ENCODE assay signal across 8 cellular contexts in the genomic region with DNA sequence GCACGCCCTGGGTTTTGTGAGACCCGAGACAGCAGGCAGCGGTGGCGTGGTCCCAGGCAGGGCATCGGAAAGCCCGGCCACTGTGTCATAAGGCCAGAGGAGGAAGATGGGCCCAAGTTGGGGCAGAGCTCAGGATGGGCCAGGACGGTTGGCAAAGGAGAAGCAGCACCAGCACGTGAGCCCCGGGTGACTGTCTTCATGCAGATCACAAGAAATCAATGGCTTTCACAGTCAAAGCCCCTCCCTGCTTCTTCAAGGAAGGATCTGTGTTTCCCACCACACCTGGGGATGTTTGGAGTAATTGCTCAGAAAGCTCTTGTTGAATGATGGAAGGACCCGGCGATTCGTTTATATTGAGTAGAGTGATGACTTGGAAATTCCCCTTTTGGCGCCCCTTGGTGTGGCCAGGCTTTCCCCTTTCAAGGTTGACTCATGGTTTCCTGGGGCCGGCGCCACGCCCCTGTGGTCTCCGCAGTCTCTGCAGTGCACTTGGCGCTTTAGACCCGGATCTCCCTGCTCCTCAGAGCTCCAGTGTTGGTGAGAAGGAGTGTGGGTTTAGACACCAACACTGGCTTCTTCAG. TPM values are rescaled to one million over a fixed set of nuclear protein-coding genes. Genes with fewer than 3 reads are reported as not detected.
A peak's percentile ranks its signal among the peaks of the same experiment; 100 is the strongest.
DNase-seq lines count a peak whose midpoint lies in the region; ATAC-seq and TF ChIP-seq lines count a peak whose summit lies in the region.

No MANE protein-coding gene starts in this region.

- H3K9ac ChIP-seq in neural progenitor cell = no peak overlapping the region

- DNase-seq in activated CD4-positive, CD25-positive, alpha-beta regulatory T cell (lab: John Stamatoyannopoulos, UW) = peak in 3 of 4 experiments; percentile 8 to 42 (median 14)
- DNase-seq in choroid plexus epithelial cell (ENCODE audit: low read depth) = peak; percentile 79
- peak; percentile 74 to 75 for DNase-seq in stimulated activated CD8-positive, alpha-beta memory T cell treated with anti-CD3 and anti-CD28 coated beads, Interleukin-2, amount 100 ng/mL, for 48 hours (ENCODE audit: low read depth in 2 of 2)
- DNase-seq in ACHN = no peak
- no peak for DNase-seq in superior temporal gyrus (ENCODE audit: extremely low spot score)
- no peak for DNase-seq in neural progenitor cell (ENCODE audit: low spot score)

- H3K27me3 ChIP-seq in neural progenitor cell = no peaks in the 10 kb centered on the region

- no peak overlapping the region for H2AFZ ChIP-seq in neural progenitor cell (replicated peaks)

- H3K4me1 Mint-ChIP-seq in neural progenitor cell = no peaks in the 10 kb centered on the region

- H3K27ac Mint-ChIP-seq in neural progenitor cell = no peak overlapping the region

- H3K9me3 Mint-ChIP-seq in neural progenitor cell = no peaks in the 10 kb centered on the region

- H3K4me2 ChIP-seq in neural progenitor cell = no peak overlapping the region

- no peak overlapping the region for H3K4me3 Mint-ChIP-seq in neural progenitor cell

- ATAC-seq in HG03108 (IDR thresholded peaks at IDR 0.05; ENCODE audit: unreplicated experiment) = peak; percentile 90

- no peaks in the 10 kb centered on the region for H3F3A ChIP-seq in neural progenitor cell (ENCODE audit: low read depth)

- TF ChIP-seq CTCF in choroid plexus epithelial cell (conservative IDR thresholded peaks at IDR 0.05; ENCODE audit: low read depth, low read length) = no peak
- TF ChIP-seq CTCF in neural progenitor cell (IDR thresholded peaks at IDR 0.05) = no peak

- no peaks in the 10 kb centered on the region for H3K27me3 Mint-ChIP-seq in neural progenitor cell (ENCODE audit: insufficient read depth, low read depth)

- no peaks in the 10 kb centered on the region for H4K20me1 ChIP-seq in neural progenitor cell (ENCODE audit: low read depth)

- H3K79me2 ChIP-seq in neural progenitor cell (ENCODE audit: low read depth) = no peaks in the 10 kb centered on the region

- in situ Hi-C loops in ACHN (cut with HindIII; ENCODE audit: low pct_ligation_motif_present, low pct_unique_long_range_greater_than_20kb, low sequenced_read_pairs) = no loop called here

- no peaks in the 10 kb centered on the region for H3K36me3 Mint-ChIP-seq in neural progenitor cell

- H3K4me3 ChIP-seq in choroid plexus epithelial cell (ENCODE audit: low read depth, low read length) (no peak overlapping the region), neural progenitor cell (no peak overlapping the region)

- H3K36me3 ChIP-seq in neural progenitor cell = no peaks in the 10 kb centered on the region

- no peak overlapping the region for H3K27ac ChIP-seq in neural progenitor cell

- TF ChIP-seq POLR2A in GM19193 (IDR thresholded peaks at IDR 0.05; ENCODE audit: extremely low read depth, insufficient read depth, insufficient read length) = peak; percentile 25

- H3K4me1 ChIP-seq in neural progenitor cell = no peaks in the 10 kb centered on the region

- H3K9me3 ChIP-seq in neural progenitor cell (ENCODE audit: low read depth) = no peaks in the 10 kb centered on the region

RNA-seq across cellular contexts. Expression of gene IL31RA, which starts 52.1 kb away (rescaled TPM):
- not detected in 2 replicates for total RNA-seq in neural progenitor cell (ENCODE audit: low replicate concordance)

Comparison
In these comparisons a context has a peak if more than half of its experiments do, and no peak if none do; other contexts are left out.
1. DNase-seq: peak in activated CD4-positive, CD25-positive, alpha-beta regulatory T cell (3 of 4), choroid plexus epithelial cell (single experiment) and stimulated activated CD8-positive, alpha-beta memory T cell treated with anti-CD3 and anti-CD28 coated beads, Interleukin-2, amount 100 ng/mL, for 48 hours (2 of 2); none in ACHN (single experiment), superior temporal gyrus (single experiment) and neural progenitor cell (single experiment).